1 cellular context compared by ENCODE assay signal in genomic region chr12:42237052-42237852, GRCh38.
TF ChIP-seq lines count a peak whose summit lies in the region.

No MANE protein-coding gene starts in this region.

TF ChIP-seq in HepG2, 621 proteins besides CTCF, POLR2A, EP300 and RAD21 (continued from another document):
- TF ChIP-seq POGK (CRISPR knock-in tag; conservative IDR thresholded peaks at IDR 0.05) (peak; percentile 41; the same call in 1 of the 2 replicates), RBM39 (IDR thresholded peaks at IDR 0.05; ENCODE audit: low read depth, low read length, poor library complexity, severe bottlenecking) (peak; percentile 21), BRCA1 (CRISPR knock-in tag; IDR thresholded peaks at IDR 0.05) (no peak), ZNF776 (CRISPR knock-in tag; IDR thresholded peaks at IDR 0.05) (0 out of 2 replicates have a peak, but pooled peaks have one; percentile 41), ELF1 (CRISPR knock-in tag; IDR thresholded peaks at IDR 0.05) (peak; percentile 27; the same call in 1 of the 2 replicates), ZNF44 (CRISPR knock-in tag; IDR thresholded peaks at IDR 0.05) (no peak), ZFX (CRISPR knock-in tag; IDR thresholded peaks at IDR 0.05; ENCODE audit: low read depth) (peak; percentile 93), PITX1 (CRISPR knock-in tag; IDR thresholded peaks at IDR 0.05) (peak; percentile 30; the same call in 1 of the 2 replicates), KAT7 (CRISPR knock-in tag; IDR thresholded peaks at IDR 0.05; ENCODE audit: borderline replicate concordance) (peak; percentile 87), ATF2 (CRISPR knock-in tag; IDR thresholded peaks at IDR 0.05) (peak; percentile 47), HBP1 (CRISPR knock-in tag; IDR thresholded peaks at IDR 0.05; ENCODE audit: low read depth) (0 out of 2 replicates have a peak, but pooled peaks have one; percentile 46), ZNF430 (CRISPR knock-in tag; IDR thresholded peaks at IDR 0.05) (no peak), IRF9 (CRISPR knock-in tag; IDR thresholded peaks at IDR 0.05; ENCODE audit: borderline replicate concordance) (peak; percentile 30; the same call in 1 of the 2 replicates), RXRA (CRISPR knock-in tag; IDR thresholded peaks at IDR 0.05) (peak; percentile 78), BHLHE40 (IDR thresholded peaks at IDR 0.05; ENCODE audit: low read length) (no peak), MBD4 (IDR thresholded peaks at IDR 0.05; ENCODE audit: borderline replicate concordance, low read length) (no peak), IKZF4 (CRISPR knock-in tag; IDR thresholded peaks at IDR 0.05; ENCODE audit: borderline replicate concordance, low read depth, not compliant biosample characterization) (no peak), HOMEZ (CRISPR knock-in tag; IDR thresholded peaks at IDR 0.05; ENCODE audit: low read depth) (peak; percentile 52; the same call in 1 of the 2 replicates), FOXK1 (CRISPR knock-in tag; IDR thresholded peaks at IDR 0.05; ENCODE audit: borderline replicate concordance, low read depth) (peak; percentile 35; the same call in 1 of the 2 replicates), TOPORS (CRISPR knock-in tag; IDR thresholded peaks at IDR 0.05) (0 out of 2 replicates have a peak, but pooled peaks have one; percentile 49), IRF2 (CRISPR knock-in tag; IDR thresholded peaks at IDR 0.05) (peak; percentile 41; the same call in 1 of the 2 replicates), ESRRA (CRISPR knock-in tag; IDR thresholded peaks at IDR 0.05; ENCODE audit: low read depth) (peak; percentile 32; the same call in 1 of the 2 replicates), ZBTB38 (CRISPR knock-in tag; IDR thresholded peaks at IDR 0.05) (peak; percentile 41; the same call in 1 of the 2 replicates), HOXA7 (CRISPR knock-in tag; IDR thresholded peaks at IDR 0.05) (no peak), ZNF607 (CRISPR knock-in tag; IDR thresholded peaks at IDR 0.05; ENCODE audit: borderline replicate concordance) (0 out of 2 replicates have a peak, but pooled peaks have one; percentile 18), MYC (CRISPR knock-in tag; IDR thresholded peaks at IDR 0.05; ENCODE audit: borderline replicate concordance) (peak; percentile 75), ZBED4 (CRISPR knock-in tag; IDR thresholded peaks at IDR 0.05; ENCODE audit: borderline replicate concordance) (0 out of 2 replicates have a peak, but pooled peaks have one; percentile 18), KDM5B (CRISPR knock-in tag; IDR thresholded peaks at IDR 0.05; ENCODE audit: borderline replicate concordance) (peak; percentile 59; the same call in 1 of the 2 replicates), HMGXB4 (CRISPR knock-in tag; IDR thresholded peaks at IDR 0.05; ENCODE audit: borderline replicate concordance in 1 of 2, low read depth in 1 of 2) (peak; percentile 82 to 96), WIZ (CRISPR knock-in tag; IDR thresholded peaks at IDR 0.05) (no peak), SNAPC5 (CRISPR knock-in tag; IDR thresholded peaks at IDR 0.05; ENCODE audit: borderline replicate concordance) (no peak), ZNF883 (CRISPR knock-in tag; IDR thresholded peaks at IDR 0.05; ENCODE audit: not compliant biosample characterization) (peak; percentile 38)
